Comparison of ENCODE assay signal across 28 cellular contexts in genomic region chr13:42685762-42686560, GRCh38.
"Had no signal": no experiment of that assay in that cellular context is flagged by ENCODE, and none has a peak within 500 bp of the region (broad histone marks: within the 10 kb centered on the region; RNA-seq: fewer than 3 reads in every experiment).

No MANE protein-coding gene starts in this region.

- ATAC-seq: activated naive CD4-positive, alpha-beta T cell treated with anti-CD3 and anti-CD28 coated beads, Interleukin-2, amount 50 U/mL, for 72 hours; activated naive CD8-positive, alpha-beta T cell treated with anti-CD3 and anti-CD28 coated beads, Interleukin-2, amount 50 U/mL, for 24 hours; activated T-cell treated with anti-CD3 and anti-CD28 coated beads, Interleukin-2, amount 50 U/mL, for 4 hours had no signal

- H3K4me1 ChIP-seq: Peyer's patch had no signal

- H3K4me3 ChIP-seq: Peyer's patch had no signal

- FAIRE-seq: astrocyte, TTC549 had no signal

- H3K27ac ChIP-seq: Peyer's patch, RWPE1 had no signal

- H3K9me3 ChIP-seq: Peyer's patch had no signal

- H3K27me3 ChIP-seq: Peyer's patch had no signal

- H3K36me3 ChIP-seq: Peyer's patch had no signal

- DNase-seq: activated B cell treated with CpG ODN at 0.5 μM for 24 hours; activated CD4-positive, alpha-beta memory T cell treated with anti-CD3 and anti-CD28 coated beads for 36 hours; activated CD4-positive, alpha-beta T cell treated with anti-CD3 and anti-CD28 coated beads for 1 hour; activated CD4-positive, alpha-beta T cell treated with anti-CD3 and anti-CD28 coated beads, Interleukin-2, amount 10 ng/mL, durations not matched to agents 24 days and 14 days; activated CD8-positive, alpha-beta memory T cell treated with anti-CD3 and anti-CD28 coated beads for 24 hours; activated effector memory CD4-positive, alpha-beta T cell treated with anti-CD3 and anti-CD28 coated beads, Interleukin-2, amount 50 U/mL, for 16 hours; activated naive CD4-positive, alpha-beta T cell treated with Interleukin-2 at 50 U/mL for 16 hours; activated naive CD8-positive, alpha-beta T cell treated with anti-CD3 and anti-CD28 coated beads, Interleukin-2, amount 50 U/mL, for 24 hours; activated T-cell treated with anti-CD3 and anti-CD28 coated beads, Interleukin-2, amount 50 U/mL, for 4 hours; amygdala; KG1; NCI-H1092; NCI-H1417; NCI-H1694; NCI-H2029; NCI-H2107; NCI-H2171 treated with DMSO at 0.1 percent for 48 hours; NCI-H345; NCI-H510A; NCI-H526 treated with DMSO at 0.1 percent for 48 hours; NCI-H82; Peyer's patch; SHP77 treated with DMSO at 0.1 percent for 48 hours; T-helper 9 cell had no signal
